In genomic region chr1:110172001-110172400, GRCh38 we compare ENCODE assay signal across 21 cellular contexts. TPM values are rescaled to one million over a fixed set of nuclear protein-coding genes. Genes with fewer than 3 reads are reported as not detected.
"Had no signal": no experiment of that assay in that cellular context is flagged by ENCODE, and none has a peak within 500 bp of the region (broad histone marks: within the 10 kb centered on the region; RNA-seq: fewer than 3 reads in every experiment).

No MANE protein-coding gene starts in this region.

- H3K36me3 Mint-ChIP-seq: naive thymus-derived CD8-positive, alpha-beta T cell had no signal

- H3K27ac ChIP-seq: foreskin keratinocyte, hepatocyte, ovary, right atrium auricular region, sigmoid colon, skin epidermis, suprapubic skin, tibial artery, upper lobe of left lung, uterus had no signal

- H3K36me3 ChIP-seq: ovary, right atrium auricular region, sigmoid colon, suprapubic skin, tibial artery, upper lobe of left lung, uterus had no signal

- H3K4me1 ChIP-seq: foreskin keratinocyte, upper lobe of left lung, uterus had no signal

- DNase-seq: erythroblast; foreskin keratinocyte; head of caudate nucleus; left colon; left ventricle myocardium superior; mesenchymal stem cell; ovary; sigmoid colon; stimulated activated CD4-positive, alpha-beta T cell treated with anti-CD3 and anti-CD28 coated beads, Interleukin-12 subunit alpha, Interleukin-12 subunit beta, amount 100 ng/mL, for 4 hours; stimulated activated naive CD4-positive, alpha-beta T cell; tibial artery; uterus had no signal

- H3K4me3 ChIP-seq: hepatocyte, lung, ovary, right atrium auricular region, sigmoid colon, skin epidermis, suprapubic skin, tibial artery, upper lobe of left lung, uterus had no signal

- H3K27me3 ChIP-seq: hepatocyte, ovary, right atrium auricular region, tibial artery, upper lobe of left lung, uterus had no signal

- H3K9me3 ChIP-seq: ovary, right atrium auricular region, sigmoid colon, suprapubic skin, tibial artery, upper lobe of left lung, uterus had no signal

- ATAC-seq: foreskin keratinocyte; left colon; left ventricle myocardium superior; naive thymus-derived CD8-positive, alpha-beta T cell had no signal

- H3K9me3 Mint-ChIP-seq: naive thymus-derived CD8-positive, alpha-beta T cell had no signal

- H3K4me2 ChIP-seq: hepatocyte had no signal

- H2AFZ ChIP-seq: hepatocyte had no signal

- H3K79me2 ChIP-seq: hepatocyte had no signal

- H3K4me1 Mint-ChIP-seq: naive thymus-derived CD8-positive, alpha-beta T cell had no signal

- H3K4me3 Mint-ChIP-seq: naive thymus-derived CD8-positive, alpha-beta T cell had no signal

RNA-seq across cellular contexts. Expression of gene SLC6A17, which starts 21.7 kb away (rescaled TPM):
- total RNA-seq: endothelial cell of umbilical vein; left ventricle myocardium superior; naive thymus-derived CD8-positive, alpha-beta T cell; right atrium auricular region had no signal

RNA-seq across cellular contexts. Expression of gene UBL4B, which starts 59.8 kb away (rescaled TPM):
- total RNA-seq: endothelial cell of umbilical vein; foreskin keratinocyte; hepatocyte; kidney epithelial cell; left colon; left ventricle myocardium superior; lung; naive thymus-derived CD8-positive, alpha-beta T cell; ovary; right atrium auricular region; upper lobe of left lung; uterus had no signal
